ENCODE assay signal across 12 cellular contexts in genomic region chr2:101625387-101625786, GRCh38.
A peak's percentile ranks its signal among the peaks of the same experiment; 100 is the strongest.
DNase-seq lines count a peak whose midpoint lies in the region; ATAC-seq, FAIRE-seq and TF ChIP-seq lines count a peak whose summit lies in the region.
"Had no signal": no experiment of that assay in that cellular context is flagged by ENCODE, and none has a peak within 500 bp of the region (broad histone marks: within the 10 kb centered on the region; RNA-seq: fewer than 3 reads in every experiment).

No MANE protein-coding gene starts in this region.

- FAIRE-seq in GM12892 (lab: Jason Lieb, UNC) = peak; percentile 70

- H3K36me3 ChIP-seq in adipocyte (ENCODE audit: control insufficient read depth, insufficient read depth, low read length, severe bottlenecking) = no peaks in the 10 kb centered on the region
- no peaks in the 10 kb centered on the region for H3K36me3 ChIP-seq in neutrophil

- ATAC-seq in HG03196 (IDR thresholded peaks at IDR 0.05; ENCODE audit: unreplicated experiment) = no peak

- H3K27me3 ChIP-seq in adipocyte (replicated peaks; ENCODE audit: control insufficient read depth, insufficient read depth, low read length) (no peaks in the 10 kb centered on the region), neutrophil (peaks cover 37% of the 10 kb centered on the region)

- DNase-seq in GM12892 (ENCODE audit: insufficient read length) (no peak), HT-29 (ENCODE audit: low spot score) (peak; percentile 11), adipocyte (ENCODE audit: low read depth) (peak; percentile 14), NCI-H2029 treated with DMSO at 0.1 percent for 48 hours (lab: John Stamatoyannopoulos, UW) (no peak), HuH-7 (ENCODE audit: low spot score) (no peak)
- no peak for DNase-seq in NK-92 treated with Interleukin-12 subunit alpha and Interleukin-12 subunit beta, amount 100 ng/mL, for 24 hours (lab: John Stamatoyannopoulos, UW)
- DNase-seq: activated CD8-positive, alpha-beta memory T cell treated with anti-CD3 and anti-CD28 coated beads, Interleukin-2, amount 50 U/mL, for 4 hours; C1 segment of cervical spinal cord; NCI-H446; Right ventricle myocardium superior had no signal

- no peak for TF ChIP-seq POLR2A in GM12892 (IDR thresholded peaks at IDR 0.05; ENCODE audit: low read depth, low read length)

- H3K9ac ChIP-seq in adipocyte (ENCODE audit: low read length) = no peak overlapping the region

- H3K9me3 ChIP-seq in adipocyte (ENCODE audit: control insufficient read depth, low read length) (no peaks in the 10 kb centered on the region), neutrophil (no peaks in the 10 kb centered on the region)

- H3K4me3 ChIP-seq in adipocyte (ENCODE audit: low read length) = no peak overlapping the region
- no peak overlapping the region for H3K4me3 ChIP-seq in neutrophil (ENCODE audit: low read depth in 1 of 2, low read length in 1 of 2)

- H3K27ac ChIP-seq in neutrophil = peak overlapping the region; percentile 71

- H3K4me1 ChIP-seq in adipocyte (ENCODE audit: control insufficient read depth, insufficient read depth, low read length) (peaks cover 6% of the 10 kb centered on the region), neutrophil (ENCODE audit: control insufficient read depth in 1 of 2, insufficient read depth in 1 of 2, low read depth in 1 of 2, low read length in 1 of 2) (peaks cover 49 to 52% of the 10 kb centered on the region in 2 experiments)

- no peak for TF ChIP-seq CTCF in neutrophil (IDR thresholded peaks at IDR 0.05)

Comparison
In these comparisons a context has a peak if more than half of its experiments do, and no peak if none do; other contexts are left out.
1. DNase-seq: peak in HT-29 (single experiment) and adipocyte (single experiment); none in GM12892 (single experiment), NCI-H2029 treated with DMSO at 0.1 percent for 48 hours (single experiment), HuH-7 (single experiment) and NK-92 treated with Interleukin-12 subunit alpha and Interleukin-12 subunit beta, amount 100 ng/mL, for 24 hours (single experiment).